Comparison of ENCODE assay signal across 10 cellular contexts in the genomic region with DNA sequence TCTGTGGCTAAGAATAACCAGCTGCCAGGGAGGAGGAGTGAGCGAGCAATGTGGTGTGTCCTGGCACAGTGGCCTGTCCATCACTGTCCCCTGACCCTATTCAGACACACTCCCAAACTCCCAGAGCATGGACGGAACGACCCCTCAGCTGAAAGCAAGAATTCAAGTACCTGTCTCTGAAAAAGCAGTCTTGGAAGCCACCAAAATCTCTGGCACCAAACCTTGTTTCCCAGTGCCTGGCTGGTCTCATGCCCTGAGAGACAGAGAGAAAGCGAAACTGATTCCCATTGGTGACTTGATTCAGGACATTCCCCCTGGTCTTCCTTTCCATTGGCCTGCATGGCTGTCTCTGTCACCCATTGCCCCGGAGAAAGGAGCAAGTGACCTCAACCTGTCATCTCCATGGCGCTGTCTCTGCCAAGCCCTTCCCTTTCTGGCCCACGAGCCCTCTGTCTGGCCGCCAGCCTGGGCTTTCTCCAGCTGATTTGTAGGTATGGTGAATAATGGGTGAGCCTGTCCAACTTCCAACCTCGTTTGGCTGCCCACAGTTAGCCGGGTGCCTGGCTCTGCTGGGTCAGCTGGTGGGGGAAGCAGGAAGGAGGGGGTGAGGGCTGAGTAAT. TPM values are rescaled to one million over a fixed set of nuclear protein-coding genes. Genes with fewer than 3 reads are reported as not detected.
A peak's percentile ranks its signal among the peaks of the same experiment; 100 is the strongest.
DNase-seq lines count a peak whose midpoint lies in the region; ATAC-seq and TF ChIP-seq lines count a peak whose summit lies in the region.
"Had no signal": no experiment of that assay in that cellular context is flagged by ENCODE, and none has a peak within 500 bp of the region (broad histone marks: within the 10 kb centered on the region; RNA-seq: fewer than 3 reads in every experiment).

A gene with protein sequence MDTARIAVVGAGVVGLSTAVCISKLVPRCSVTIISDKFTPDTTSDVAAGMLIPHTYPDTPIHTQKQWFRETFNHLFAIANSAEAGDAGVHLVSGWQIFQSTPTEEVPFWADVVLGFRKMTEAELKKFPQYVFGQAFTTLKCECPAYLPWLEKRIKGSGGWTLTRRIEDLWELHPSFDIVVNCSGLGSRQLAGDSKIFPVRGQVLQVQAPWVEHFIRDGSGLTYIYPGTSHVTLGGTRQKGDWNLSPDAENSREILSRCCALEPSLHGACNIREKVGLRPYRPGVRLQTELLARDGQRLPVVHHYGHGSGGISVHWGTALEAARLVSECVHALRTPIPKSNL (minus strand): TSS at position 279 of the 620 bp plus-strand sequence. CDS start 2,113 bp downstream, outside the sequence.

- no peak for TF ChIP-seq CTCF in activated CD8-positive, alpha-beta T cell treated with anti-CD3 and anti-CD28 coated beads for 36 hours (IDR thresholded peaks at IDR 0.05)
- no peak for TF ChIP-seq CTCF in adrenal gland (IDR thresholded peaks at IDR 0.05)

- no peaks in the 10 kb centered on the region for H3K36me3 Mint-ChIP-seq in activated CD8-positive, alpha-beta T cell treated with anti-CD3 and anti-CD28 coated beads, Interleukin-2, amount 10 ng/mL, durations not matched to agents 7 days and 5 days (ENCODE audit: low read depth)
- no peaks in the 10 kb centered on the region for H3K36me3 Mint-ChIP-seq in activated CD8-positive, alpha-beta T cell treated with anti-CD3 and anti-CD28 coated beads for 36 hours (ENCODE audit: low read depth)

- H3K27me3 ChIP-seq in adrenal gland (no peaks in the 10 kb centered on the region), skeletal muscle satellite cell (ENCODE audit: control insufficient read depth, insufficient read depth, low read length) (peaks cover 5% of the 10 kb centered on the region)
- H3K27me3 ChIP-seq: BLaER1 treated with 17β-estradiol and CSF1 and Interleukin-3, amounts not matched to agents 10 nM and 100 nM had no signal

- peak within 1 kb of the TSS in 3 of 4 donors; percentile 16 to 70 (median 26) for H3K4me3 ChIP-seq in adrenal gland
- H3K4me3 ChIP-seq in skeletal muscle satellite cell (ENCODE audit: low read length) = peak within 1 kb of the TSS; percentile 64
- H3K4me3 ChIP-seq: BLaER1 treated with 17β-estradiol and CSF1 and Interleukin-3, amounts not matched to agents 10 nM and 100 nM had no signal

- CTCF ChIA-PET in activated CD8-positive, alpha-beta T cell treated with anti-CD3 and anti-CD28 coated beads, Interleukin-2, amount 10 ng/mL, durations not matched to agents 7 days and 5 days (lab: Charles Lee) = no interaction called here
- CTCF ChIA-PET in activated CD8-positive, alpha-beta T cell treated with anti-CD3 and anti-CD28 coated beads for 36 hours (lab: Charles Lee) = no interaction called here

- TF ChIP-seq POLR2A in adrenal gland (IDR thresholded peaks at IDR 0.05) = peak in 1 of 2 donors; percentile 40

- H3K9me3 Mint-ChIP-seq in activated CD8-positive, alpha-beta T cell treated with anti-CD3 and anti-CD28 coated beads, Interleukin-2, amount 10 ng/mL, durations not matched to agents 7 days and 5 days (ENCODE audit: insufficient read depth) = no peaks in the 10 kb centered on the region
- H3K9me3 Mint-ChIP-seq in activated CD8-positive, alpha-beta T cell treated with anti-CD3 and anti-CD28 coated beads for 36 hours = no peaks in the 10 kb centered on the region

- POLR2A ChIA-PET in activated CD8-positive, alpha-beta T cell treated with anti-CD3 and anti-CD28 coated beads, Interleukin-2, amount 10 ng/mL, durations not matched to agents 7 days and 5 days (lab: Charles Lee) = no interaction called here
- POLR2A ChIA-PET in activated CD8-positive, alpha-beta T cell treated with anti-CD3 and anti-CD28 coated beads for 36 hours (lab: Charles Lee) = no interaction called here

- H3K4me1 Mint-ChIP-seq in activated CD8-positive, alpha-beta T cell treated with anti-CD3 and anti-CD28 coated beads, Interleukin-2, amount 10 ng/mL, durations not matched to agents 7 days and 5 days (ENCODE audit: low read depth) = peaks cover 3% of the 10 kb centered on the region
- H3K4me1 Mint-ChIP-seq in activated CD8-positive, alpha-beta T cell treated with anti-CD3 and anti-CD28 coated beads for 36 hours (ENCODE audit: low read depth) = no peaks in the 10 kb centered on the region

- ATAC-seq in activated CD8-positive, alpha-beta T cell treated with anti-CD3 and anti-CD28 coated beads, Interleukin-2, amount 10 ng/mL, durations not matched to agents 7 days and 5 days = peak; percentile 27
- no peak for ATAC-seq in activated CD8-positive, alpha-beta T cell treated with anti-CD3 and anti-CD28 coated beads for 36 hours
- ATAC-seq in HG03159 (IDR thresholded peaks at IDR 0.05; ENCODE audit: unreplicated experiment) = no peak

- intact Hi-C loops in activated CD8-positive, alpha-beta T cell treated with anti-CD3 and anti-CD28 coated beads for 36 hours (cut with micrococcal nuclease) = no loop called here
- intact Hi-C loops in adrenal gland (cut with DNase I) = no loop called here

- no peaks in the 10 kb centered on the region for H3K36me3 ChIP-seq in adrenal gland (replicated peaks in 1 of 2)
- no peaks in the 10 kb centered on the region for H3K36me3 ChIP-seq in skeletal muscle satellite cell (ENCODE audit: insufficient read depth, low read length)
- H3K36me3 ChIP-seq: BLaER1 treated with 17β-estradiol and CSF1 and Interleukin-3, amounts not matched to agents 10 nM and 100 nM had no signal

- H3K27me3 Mint-ChIP-seq in activated CD8-positive, alpha-beta T cell treated with anti-CD3 and anti-CD28 coated beads, Interleukin-2, amount 10 ng/mL, durations not matched to agents 7 days and 5 days (ENCODE audit: low read depth) = peaks cover 11% of the 10 kb centered on the region
- peaks cover 2% of the 10 kb centered on the region for H3K27me3 Mint-ChIP-seq in activated CD8-positive, alpha-beta T cell treated with anti-CD3 and anti-CD28 coated beads for 36 hours

- H3K4me1 ChIP-seq in adrenal gland (replicated peaks in 1 of 2) (peaks cover 13 to 17% of the 10 kb centered on the region in 2 donors), skeletal muscle satellite cell (ENCODE audit: control insufficient read depth, insufficient read depth, low read length) (peaks cover 20% of the 10 kb centered on the region)

- H3K4me2 ChIP-seq in skeletal muscle satellite cell (ENCODE audit: low read length) = peak within 1 kb of the TSS; percentile 90

- no peak within 1 kb of the TSS for H3K4me3 Mint-ChIP-seq in activated CD8-positive, alpha-beta T cell treated with anti-CD3 and anti-CD28 coated beads, Interleukin-2, amount 10 ng/mL, durations not matched to agents 7 days and 5 days
- no peak within 1 kb of the TSS for H3K4me3 Mint-ChIP-seq in activated CD8-positive, alpha-beta T cell treated with anti-CD3 and anti-CD28 coated beads for 36 hours

- 7 to 22% (median 16%) methylated on average over 10 of the region's 10 CpGs for WGBS in adrenal gland, 4 donors

- no peak for DNase-seq in activated CD8-positive, alpha-beta T cell treated with anti-CD3 and anti-CD28 coated beads, Interleukin-2, amount 10 ng/mL, durations not matched to agents 7 days and 5 days
- DNase-seq in activated CD8-positive, alpha-beta T cell treated with anti-CD3 and anti-CD28 coated beads for 36 hours = no peak
- DNase-seq in adrenal gland (peak; percentile 94 to 99 (median 98)), hippocampal formation (lab: John Stamatoyannopoulos, UW) (peak; percentile 87), NCI-H1694 (lab: John Stamatoyannopoulos, UW) (no peak), retina (no peak)

- no peak within 1 kb of the TSS for H3K27ac Mint-ChIP-seq in activated CD8-positive, alpha-beta T cell treated with anti-CD3 and anti-CD28 coated beads, Interleukin-2, amount 10 ng/mL, durations not matched to agents 7 days and 5 days
- no peak within 1 kb of the TSS for H3K27ac Mint-ChIP-seq in activated CD8-positive, alpha-beta T cell treated with anti-CD3 and anti-CD28 coated beads for 36 hours

- peak within 1 kb of the TSS; percentile 11 for H3K9ac ChIP-seq in skeletal muscle satellite cell (ENCODE audit: low read depth, low read length)
- H3K9ac ChIP-seq: BLaER1 treated with 17β-estradiol and CSF1 and Interleukin-3, amounts not matched to agents 10 nM and 100 nM had no signal

- no peaks in the 10 kb centered on the region for H3K9me3 ChIP-seq in adrenal gland (replicated peaks in 1 of 3)
- no peaks in the 10 kb centered on the region for H3K9me3 ChIP-seq in skeletal muscle satellite cell (replicated peaks; ENCODE audit: low read length)

- peak within 1 kb of the TSS; percentile 40 to 94 (median 80) for H3K27ac ChIP-seq in adrenal gland
- H3K27ac ChIP-seq: BLaER1 treated with 17β-estradiol and CSF1 and Interleukin-3, amounts not matched to agents 10 nM and 100 nM had no signal

RNA-seq across cellular contexts. Expression of the gene that starts here (rescaled TPM):
- total RNA-seq in activated CD8-positive, alpha-beta T cell treated with anti-CD3 and anti-CD28 coated beads, Interleukin-2, amount 10 ng/mL, durations not matched to agents 7 days and 5 days = not detected
- not detected for total RNA-seq in activated CD8-positive, alpha-beta T cell treated with anti-CD3 and anti-CD28 coated beads for 36 hours
- total RNA-seq in adrenal gland = 10 to 100 TPM in 5 of 8 donors, 1 to 10 TPM in 3; 4.6 to 19.1 (median 12.2) TPM
- 10 to 100 TPM in 1 of 3 donors, 1 to 10 TPM in 2; 5.1 to 13.4 (median 5.8) TPM for polyA plus RNA-seq in adrenal gland
- total RNA-seq in skeletal muscle satellite cell (2012; rRNA removed) = 0.22 and 1.0 TPM in 2 replicates
- total RNA-seq: T-helper 1 cell treated with Interleukin-12 subunit alpha and Interleukin-12 subunit beta and Interleukin-4 antibody, amounts not matched to agents 30 ng/mL and 1 ng/mL, for 36 hours had no signal

Comparison
In these comparisons a context has a peak if more than half of its experiments do, and no peak if none do; other contexts are left out.
1. RNA of the gene that starts here (total RNA-seq): 4.6 to 19.1 TPM in adrenal gland; not detected in activated CD8-positive, alpha-beta T cell treated with anti-CD3 and anti-CD28 coated beads, Interleukin-2, amount 10 ng/mL, durations not matched to agents 7 days and 5 days and not detected in activated CD8-positive, alpha-beta T cell treated with anti-CD3 and anti-CD28 coated beads for 36 hours; every median in the first group is over 4 times any median in the second.
2. Peak in ATAC-seq in activated CD8-positive, alpha-beta T cell treated with anti-CD3 and anti-CD28 coated beads, Interleukin-2, amount 10 ng/mL, durations not matched to agents 7 days and 5 days; RNA of the gene not detected or under 1 TPM.
3. DNase-seq: peak in adrenal gland (7 of 7) and hippocampal formation (2 of 2); none in activated CD8-positive, alpha-beta T cell treated with anti-CD3 and anti-CD28 coated beads, Interleukin-2, amount 10 ng/mL, durations not matched to agents 7 days and 5 days (single experiment), activated CD8-positive, alpha-beta T cell treated with anti-CD3 and anti-CD28 coated beads for 36 hours (single experiment), NCI-H1694 (single experiment) and retina (single experiment).